ENCODE assay signal across 18 cellular contexts in the genomic region with DNA sequence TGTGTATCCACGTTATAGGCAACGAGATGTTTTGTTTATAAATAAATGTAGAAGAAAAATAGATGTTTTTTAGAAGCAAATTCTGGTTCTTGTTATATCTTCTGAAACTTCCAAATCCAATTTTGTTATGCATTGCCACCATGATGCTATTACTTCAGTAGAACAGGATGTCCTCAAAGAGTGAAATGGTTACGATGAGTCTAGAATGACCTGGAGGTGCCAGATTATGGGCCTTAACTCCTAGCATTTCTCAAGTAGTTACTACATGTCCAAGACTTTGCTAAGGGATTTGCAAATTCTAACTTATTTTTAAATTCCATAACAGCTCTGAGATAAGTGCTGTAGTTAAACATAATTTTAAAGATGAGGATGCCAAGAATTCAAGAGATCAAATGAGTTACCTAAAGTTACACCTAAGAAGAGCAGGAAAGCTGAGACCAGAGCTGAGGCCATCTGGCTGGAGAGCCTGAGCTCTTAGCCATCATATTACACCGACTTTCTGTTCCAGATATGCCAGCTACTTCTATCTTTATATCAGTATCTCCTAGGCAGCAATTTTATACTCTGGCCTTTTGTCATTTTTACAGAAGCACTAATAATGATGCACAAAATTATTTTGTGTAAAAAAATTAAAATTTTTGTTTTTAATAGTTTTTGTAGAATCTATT.
DNase-seq lines count a peak whose midpoint lies in the region; ATAC-seq, FAIRE-seq and TF ChIP-seq lines count a peak whose summit lies in the region.
"Had no signal": no experiment of that assay in that cellular context is flagged by ENCODE, and none has a peak within 500 bp of the region (broad histone marks: within the 10 kb centered on the region; RNA-seq: fewer than 3 reads in every experiment).

No MANE protein-coding gene starts in this region.

- POLR2A ChIA-PET in A549 (lab: Yijun Ruan, JAX) = no interaction called here

- H2AFZ ChIP-seq in H9 (ENCODE audit: low read length) = no peak overlapping the region
- H2AFZ ChIP-seq: GM23248 had no signal

- 58% methylated on average over 4 of the region's 4 CpGs for WGBS in A549 (ENCODE audit: missing lambda C conversion rate)
- WGBS in H9 (ENCODE audit: extremely low coverage, insufficient read length, low lambda C conversion rate) = 100% methylated on average over 2 of the region's 4 CpGs
- 87 to 92% (median 89%) methylated on average over 4 of the region's 4 CpGs for WGBS in small intestine, 3 donors

- H3K9me3 Mint-ChIP-seq in H9 = no peaks in the 10 kb centered on the region
- H3K9me3 Mint-ChIP-seq: CD4-positive, CD25-positive, alpha-beta regulatory T cell had no signal

- no peak overlapping the region for H3K27ac ChIP-seq in A549
- H3K27ac ChIP-seq in H9 (ENCODE audit: insufficient read length, low read depth, low read length) = no peak overlapping the region
- no peak overlapping the region for H3K27ac ChIP-seq in kidney (ENCODE audit: low read depth in 2 of 2, low read length in 2 of 2)
- H3K27ac ChIP-seq in small intestine (ENCODE audit: low read depth in 1 of 2, low read length in 1 of 2) = no peak overlapping the region
- H3K27ac ChIP-seq: GM23248 had no signal

- H4K20me1 ChIP-seq in H9 (ENCODE audit: control insufficient read depth, insufficient read depth, insufficient read length) = no peaks in the 10 kb centered on the region

- no peak for TF ChIP-seq EP300 in A549 (IDR thresholded peaks at IDR 0.05)

- no peak overlapping the region for H2BK5ac ChIP-seq in H9 (ENCODE audit: insufficient read length, low read length)

- H4K8ac ChIP-seq in H9 (replicated peaks; ENCODE audit: insufficient read length, low read depth, low read length) = no peak overlapping the region

- TF ChIP-seq CTCF in A549 (IDR thresholded peaks at IDR 0.05) (no peak), H9 (conservative IDR thresholded peaks at IDR 0.05) (no peak), kidney (IDR thresholded peaks at IDR 0.05; ENCODE audit: borderline replicate concordance, extremely low read depth, insufficient read depth) (no peak)

- CTCF ChIA-PET in A549 (lab: Yijun Ruan, JAX) = no interaction called here

- peak; percentile 72 for FAIRE-seq in A549 (lab: Jason Lieb, UNC)
- peak; percentile 85 for FAIRE-seq in kidney (lab: Jason Lieb, UNC)
- peak; percentile 91 for FAIRE-seq in small intestine (lab: Jason Lieb, UNC)
- FAIRE-seq: GM12878, HTR-8/SVneo had no signal

- intact Hi-C loops in kidney (cut with DNase I) (no loop called here), head of caudate nucleus (cut with DNase I) (no loop called here)

- H3K27ac Mint-ChIP-seq in H9 = peak overlapping the region in 1 of 3 experiments; percentile 66; a peak in 1 of 7 replicates
- H3K27ac Mint-ChIP-seq: CD4-positive, CD25-positive, alpha-beta regulatory T cell had no signal

- DNase-seq in A549 (ENCODE audit: low read depth in 1 of 2, low spot score in 1 of 2) (no peak), H9 (no peak), kidney (no peak), small intestine (no peak), head of caudate nucleus (no peak)
- DNase-seq in activated naive CD4-positive, alpha-beta T cell treated with Interleukin-2 at 50 U/mL for 16 hours = no peak
- DNase-seq: 8988T; BE2C; C1 segment of cervical spinal cord; CD4-positive, CD25-positive, alpha-beta regulatory T cell; DMS53; DND-41; EL; GM23248; KG1 had no signal

- H3K79me2 ChIP-seq in H9 (ENCODE audit: insufficient read depth, low read length) = no peaks in the 10 kb centered on the region

- no peak for TF ChIP-seq POLR2A in A549 (IDR thresholded peaks at IDR 0.05; ENCODE audit: low read length)

- peaks cover 18 to 32% of the 10 kb centered on the region in 2 experiments for H3K4me1 Mint-ChIP-seq in H9
- H3K4me1 Mint-ChIP-seq: CD4-positive, CD25-positive, alpha-beta regulatory T cell had no signal

- H3K23me2 ChIP-seq in H9 (ENCODE audit: insufficient read length, low read depth, low read length, poor library complexity, severe bottlenecking) = no peaks in the 10 kb centered on the region

- H2BK120ac ChIP-seq in H9 (ENCODE audit: low read depth, low read length, poor library complexity, severe bottlenecking) = no peak overlapping the region

- H3K4me1 ChIP-seq in A549 = peaks cover 14% of the 10 kb centered on the region; the same call in 1 of the 3 replicates
- peaks cover 2% of the 10 kb centered on the region; the same call in 1 of the 2 replicates for H3K4me1 ChIP-seq in H9 (ENCODE audit: insufficient read depth, low read length)
- H3K4me1 ChIP-seq in kidney (ENCODE audit: control insufficient read depth in 1 of 2, insufficient read depth in 1 of 2, low read depth in 1 of 2, low read length in 2 of 2) = peaks cover 0 to 2% of the 10 kb centered on the region in 2 donors
- H3K4me1 ChIP-seq in small intestine (ENCODE audit: control insufficient read depth in 2 of 2, insufficient read depth in 1 of 2, low read depth in 1 of 2, low read length in 1 of 2) = no peaks in the 10 kb centered on the region

- no peaks in the 10 kb centered on the region for H3K9me3 ChIP-seq in A549
- no peaks in the 10 kb centered on the region for H3K9me3 ChIP-seq in H9 (ENCODE audit: control insufficient read depth, low read depth, low read length)
- H3K9me3 ChIP-seq in kidney (ENCODE audit: control insufficient read depth in 1 of 2, low read length in 2 of 2) = no peaks in the 10 kb centered on the region
- H3K9me3 ChIP-seq in small intestine (ENCODE audit: control insufficient read depth, low read depth) = peaks cover 2% of the 10 kb centered on the region
- H3K9me3 ChIP-seq: BE2C had no signal

- no peak for TF ChIP-seq RAD21 in A549 (conservative IDR thresholded peaks at IDR 0.05 in 1 of 2, IDR thresholded peaks at IDR 0.05 in 1 of 2)

- no peaks in the 10 kb centered on the region for H3K79me1 ChIP-seq in H9 (ENCODE audit: insufficient read depth, low read depth, low read length, poor library complexity, severe bottlenecking)

- H2BK15ac ChIP-seq in H9 (ENCODE audit: low read depth, low read length) = no peak overlapping the region

- H3K4me2 ChIP-seq in A549 = no peak overlapping the region
- no peak overlapping the region for H3K4me2 ChIP-seq in H9 (ENCODE audit: insufficient read depth, insufficient read length, low read length)

- no peaks in the 10 kb centered on the region for H3K27me3 Mint-ChIP-seq in H9 (ENCODE audit: low read depth)

- no peak overlapping the region for H3K23ac ChIP-seq in H9 (ENCODE audit: insufficient read length, low read depth, low read length)

- no peak overlapping the region for H3K4ac ChIP-seq in H9 (ENCODE audit: low read depth, low read length)

- no peak overlapping the region for H4K5ac ChIP-seq in H9 (ENCODE audit: insufficient read length, low read depth, low read length)

- H3K36me3 ChIP-seq in kidney (ENCODE audit: control insufficient read depth in 1 of 2, insufficient read depth in 2 of 2, low read length in 2 of 2) (no peaks in the 10 kb centered on the region), small intestine (ENCODE audit: control insufficient read depth in 2 of 2, insufficient read depth in 2 of 2, low read length in 2 of 2) (no peaks in the 10 kb centered on the region)
- H3K36me3 ChIP-seq: BE2C had no signal

- no peak overlapping the region for H4K91ac ChIP-seq in H9 (ENCODE audit: insufficient read length, low read depth, low read length)

- H3K56ac ChIP-seq in H9 (ENCODE audit: insufficient read length, low read depth, low read length) = no peak overlapping the region

- H2AK5ac ChIP-seq in H9 (ENCODE audit: insufficient read length, low read length) = no peak overlapping the region

- H3K9ac ChIP-seq in H9 (ENCODE audit: extremely low read depth, insufficient read length, low read length) (no peak overlapping the region), kidney (ENCODE audit: low read length in 2 of 2) (no peak overlapping the region)
- H3K9ac ChIP-seq: GM23248 had no signal

- no peak overlapping the region for H3K18ac ChIP-seq in H9 (ENCODE audit: insufficient read length, low read depth, low read length)

- no peaks in the 10 kb centered on the region for H3K27me3 ChIP-seq in H9 (ENCODE audit: insufficient read depth, low read length)
- H3K27me3 ChIP-seq in small intestine (ENCODE audit: control insufficient read depth in 2 of 2, insufficient read depth in 2 of 2, low read length in 2 of 2) = no peaks in the 10 kb centered on the region
- H3K27me3 ChIP-seq: BE2C had no signal

- H3K14ac ChIP-seq in H9 (ENCODE audit: insufficient read depth, low read length) = no peak overlapping the region

- no peak for ATAC-seq in A549
- no peak for ATAC-seq in GM19351 (IDR thresholded peaks at IDR 0.05; ENCODE audit: unreplicated experiment)
- ATAC-seq: GM12878 had no signal

- H2BK20ac ChIP-seq in H9 (ENCODE audit: low read depth, low read length, poor library complexity, severe bottlenecking) = peak overlapping the region; percentile 83

- H3T11ph ChIP-seq in H9 (ENCODE audit: low read length) = no peak overlapping the region

- H3K4me3 Mint-ChIP-seq in H9 = no peak overlapping the region
- H3K4me3 Mint-ChIP-seq: CD4-positive, CD25-positive, alpha-beta regulatory T cell had no signal

- no peak overlapping the region for H2BK12ac ChIP-seq in H9 (ENCODE audit: insufficient read length, low read depth, low read length)

- no peak overlapping the region for H3K4me3 ChIP-seq in A549
- H3K4me3 ChIP-seq in kidney (ENCODE audit: low read length in 2 of 2) = no peak overlapping the region
- H3K4me3 ChIP-seq in small intestine (ENCODE audit: low read depth in 1 of 2, low read length in 2 of 2) = no peak overlapping the region
- H3K4me3 ChIP-seq: GM12878, GM23248 had no signal

- no peaks in the 10 kb centered on the region for H3K36me3 Mint-ChIP-seq in H9 (ENCODE audit: insufficient read depth in 1 of 3, low read depth in 3 of 3)
- H3K36me3 Mint-ChIP-seq: CD4-positive, CD25-positive, alpha-beta regulatory T cell had no signal

TF ChIP-seq in A549, 52 proteins besides CTCF, POLR2A, EP300 and RAD21 (continues in another document):
- TF ChIP-seq PHF8 (IDR thresholded peaks at IDR 0.05; ENCODE audit: borderline replicate concordance, low read depth) = no peak
- TF ChIP-seq, protein P1, sequence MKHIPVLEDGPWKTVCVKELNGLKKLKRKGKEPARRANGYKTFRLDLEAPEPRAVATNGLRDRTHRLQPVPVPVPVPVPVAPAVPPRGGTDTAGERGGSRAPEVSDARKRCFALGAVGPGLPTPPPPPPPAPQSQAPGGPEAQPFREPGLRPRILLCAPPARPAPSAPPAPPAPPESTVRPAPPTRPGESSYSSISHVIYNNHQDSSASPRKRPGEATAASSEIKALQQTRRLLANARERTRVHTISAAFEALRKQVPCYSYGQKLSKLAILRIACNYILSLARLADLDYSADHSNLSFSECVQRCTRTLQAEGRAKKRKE (CRISPR knock-in tag; IDR thresholded peaks at IDR 0.05; ENCODE audit: low read depth) = no peak
- TF ChIP-seq, protein P2, sequence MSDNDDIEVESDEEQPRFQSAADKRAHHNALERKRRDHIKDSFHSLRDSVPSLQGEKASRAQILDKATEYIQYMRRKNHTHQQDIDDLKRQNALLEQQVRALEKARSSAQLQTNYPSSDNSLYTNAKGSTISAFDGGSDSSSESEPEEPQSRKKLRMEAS (IDR thresholded peaks at IDR 0.05) = no peak
